20 cellular contexts compared by ENCODE assay signal in genomic region chr10:95356190-95356955, GRCh38.
"Had no signal": no experiment of that assay in that cellular context is flagged by ENCODE, and none has a peak within 500 bp of the region (broad histone marks: within the 10 kb centered on the region; RNA-seq: fewer than 3 reads in every experiment).

No MANE protein-coding gene starts in this region.

- H3K4me1 Mint-ChIP-seq: activated CD4-positive, alpha-beta T cell treated with anti-CD3 and anti-CD28 coated beads for 36 hours; activated naive CD8-positive, alpha-beta T cell treated with anti-CD3 and anti-CD28 coated beads for 36 hours had no signal

- H3K4me2 ChIP-seq: SK-N-SH had no signal

- H3K27me3 Mint-ChIP-seq: activated naive CD8-positive, alpha-beta T cell treated with anti-CD3 and anti-CD28 coated beads for 36 hours; memory B cell; stimulated activated memory B cell treated with anti-CD40 and anti-IgM and Interleukin-4, amounts not matched to agents 10 μg/mL and 1 μg/mL and 100 μg/mL, for 72 hours had no signal

- H3K4me3 ChIP-seq: tibial nerve, uterus had no signal

- DNase-seq: activated CD4-positive, alpha-beta T cell treated with anti-CD3 and anti-CD28 coated beads for 36 hours; activated CD4-positive, alpha-beta T cell treated with anti-CD3 and anti-CD28 coated beads, Interleukin-2, amount 50 U/mL, for 48 hours; activated naive CD8-positive, alpha-beta T cell treated with anti-CD3 and anti-CD28 coated beads for 36 hours; activated T-cell treated with anti-CD3 and anti-CD28 coated beads for 4 hours; amniotic stem cell; dermis blood vessel endothelial cell; effector memory CD4-positive, alpha-beta T cell; foreskin keratinocyte; glutamatergic neuron; kidney glomerular epithelial cell; retina; SK-N-SH; stimulated activated CD4-positive, alpha-beta T cell treated with anti-CD3 and anti-CD28 coated beads, Interleukin-4, amount 100 ng/mL, for 1 hour; uterus had no signal

- H3K9me3 ChIP-seq: SK-N-SH, tibial nerve, uterus had no signal

- ATAC-seq: activated CD4-positive, alpha-beta T cell treated with anti-CD3 and anti-CD28 coated beads for 36 hours; foreskin keratinocyte; stimulated activated memory B cell treated with anti-CD40 and anti-IgM and Interleukin-4, amounts not matched to agents 10 μg/mL and 1 μg/mL and 100 μg/mL, for 72 hours; WTC11 had no signal

- H3K36me3 ChIP-seq: uterus had no signal

- H3K36me3 Mint-ChIP-seq: activated naive CD8-positive, alpha-beta T cell treated with anti-CD3 and anti-CD28 coated beads for 36 hours; memory B cell; stimulated activated memory B cell treated with anti-CD40 and anti-IgM and Interleukin-4, amounts not matched to agents 10 μg/mL and 1 μg/mL and 100 μg/mL, for 72 hours had no signal

- H3K27ac ChIP-seq: foreskin keratinocyte, uterus had no signal

- H3K27ac Mint-ChIP-seq: activated CD4-positive, alpha-beta T cell treated with anti-CD3 and anti-CD28 coated beads for 36 hours; activated naive CD8-positive, alpha-beta T cell treated with anti-CD3 and anti-CD28 coated beads for 36 hours; activated T-helper 1 cell treated with anti-CD3 and anti-CD28 coated beads, Interleukin-12 subunit alpha, Interleukin-12 subunit beta, Interleukin-2, Interleukin-4 antibody, amounts not matched to agents 30 ng/mL and 10 ng/mL and 1 ng/mL, durations not matched to agents 14 hours and 24 hours and 36 hours; stimulated activated memory B cell treated with anti-CD40 and anti-IgM and Interleukin-4, amounts not matched to agents 10 μg/mL and 1 μg/mL and 100 μg/mL, for 72 hours; T-helper 2 cell treated with Interferon-gamma antibody and Interleukin-4, amounts not matched to agents 5 μg/mL and 100 μg/mL, for 36 hours; WTC11 had no signal

- H3K9me3 Mint-ChIP-seq: activated naive CD8-positive, alpha-beta T cell treated with anti-CD3 and anti-CD28 coated beads for 36 hours; activated T-helper 1 cell treated with anti-CD3 and anti-CD28 coated beads, Interleukin-12 subunit alpha, Interleukin-12 subunit beta, Interleukin-2, Interleukin-4 antibody, amounts not matched to agents 30 ng/mL and 10 ng/mL and 1 ng/mL, durations not matched to agents 14 hours and 24 hours and 36 hours; memory B cell; stimulated activated memory B cell treated with anti-CD40 and anti-IgM and Interleukin-4, amounts not matched to agents 10 μg/mL and 1 μg/mL and 100 μg/mL, for 72 hours; T-helper 2 cell treated with Interferon-gamma antibody and Interleukin-4, amounts not matched to agents 5 μg/mL and 100 μg/mL, for 36 hours; WTC11 had no signal

- H3K4me3 Mint-ChIP-seq: activated CD4-positive, alpha-beta T cell treated with anti-CD3 and anti-CD28 coated beads for 36 hours; activated naive CD8-positive, alpha-beta T cell treated with anti-CD3 and anti-CD28 coated beads for 36 hours; activated T-helper 1 cell treated with anti-CD3 and anti-CD28 coated beads, Interleukin-12 subunit alpha, Interleukin-12 subunit beta, Interleukin-2, Interleukin-4 antibody, amounts not matched to agents 30 ng/mL and 10 ng/mL and 1 ng/mL, durations not matched to agents 14 hours and 24 hours and 36 hours; memory B cell; stimulated activated memory B cell treated with anti-CD40 and anti-IgM and Interleukin-4, amounts not matched to agents 10 μg/mL and 1 μg/mL and 100 μg/mL, for 72 hours; T-helper 2 cell treated with Interferon-gamma antibody and Interleukin-4, amounts not matched to agents 5 μg/mL and 100 μg/mL, for 36 hours; WTC11 had no signal

- H3K9ac ChIP-seq: SK-N-SH had no signal

- H3K27me3 ChIP-seq: foreskin keratinocyte, tibial nerve, uterus had no signal
